In the genomic region with DNA sequence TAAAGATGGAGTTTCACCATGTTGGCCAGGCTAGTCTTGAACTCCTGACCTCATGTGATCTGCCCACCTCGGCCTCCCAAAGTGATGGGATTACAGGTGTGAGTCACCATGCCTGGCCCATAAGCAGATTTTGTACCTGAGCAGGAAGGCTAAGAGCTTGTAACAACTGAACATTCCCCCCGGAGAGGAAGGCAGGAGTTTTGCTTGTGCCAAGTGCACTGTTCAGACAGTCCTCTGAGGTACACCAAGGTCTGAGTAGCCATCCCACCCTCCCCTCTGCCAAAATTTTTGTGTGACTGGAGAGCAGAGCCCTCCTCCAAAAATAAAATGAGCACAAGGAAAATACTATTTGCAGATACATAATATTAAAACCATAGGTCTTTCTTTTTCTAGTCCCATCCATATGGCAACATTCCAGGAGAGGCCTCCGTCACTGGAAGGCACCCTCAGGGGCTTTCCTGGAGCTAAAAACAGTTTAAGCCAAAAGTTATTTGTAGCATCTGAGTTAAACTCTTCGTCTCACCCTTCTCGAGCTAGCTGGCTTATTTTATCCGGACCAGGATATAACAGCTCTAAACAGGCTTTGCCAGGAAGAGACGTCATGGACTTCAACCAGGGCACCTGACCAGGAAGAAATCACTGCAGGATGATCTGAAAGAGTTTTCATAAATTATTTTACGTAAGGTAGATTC, we compare ENCODE assay signal across 12 cellular contexts. TPM values are rescaled to one million over a fixed set of nuclear protein-coding genes. Genes with fewer than 3 reads are reported as not detected.
A peak's percentile ranks its signal among the peaks of the same experiment; 100 is the strongest.
DNase-seq lines count a peak whose midpoint lies in the region; ATAC-seq, FAIRE-seq and TF ChIP-seq lines count a peak whose summit lies in the region.
"Had no signal": no experiment of that assay in that cellular context is flagged by ENCODE, and none has a peak within 500 bp of the region (broad histone marks: within the 10 kb centered on the region; RNA-seq: fewer than 3 reads in every experiment).

No MANE protein-coding gene starts in this region.

- H3K4me1 ChIP-seq in SJCRH30 (peaks cover 37% of the 10 kb centered on the region), endothelial cell of umbilical vein (ENCODE audit: control insufficient read depth, extremely low read depth, insufficient read depth, low read length) (peaks cover 52% of the 10 kb centered on the region), muscle layer of duodenum (ENCODE audit: control insufficient read depth in 1 of 2, insufficient read depth in 2 of 2, low read length in 2 of 2) (peaks cover 11 to 22% of the 10 kb centered on the region in 2 donors), transverse colon (peaks cover 19 to 50% (median 36%) of the 10 kb centered on the region in 4 donors), GM23338 (ENCODE audit: insufficient read depth) (peaks cover 8% of the 10 kb centered on the region)

- no peak overlapping the region for H3K4me3 Mint-ChIP-seq in GM23338

- H3K4me2 ChIP-seq in endothelial cell of umbilical vein (ENCODE audit: insufficient read depth, low read length) (no peak overlapping the region), GM23338 (no peak overlapping the region)

- no TSS peak for BruUV-seq in endothelial cell of umbilical vein (replicated peaks; lab: Mats Ljungman, UMichigan)

- no peaks in the 10 kb centered on the region for H3K36me3 Mint-ChIP-seq in GM23338 (ENCODE audit: low read depth)

- CTCF ChIA-PET in endothelial cell of umbilical vein (lab: Charles Lee), result interaction anchor here (0.8 to 2.6 kb wide), 3 partner anchors 8 to 23 kb away, joined by 3 to 8 read pairs (median 6); no protein-coding TSS in a partner anchor

- peak; percentile 56 for FAIRE-seq in endothelial cell of umbilical vein (lab: Jason Lieb, UNC)

- H3K9me3 Mint-ChIP-seq in GM23338, result no peaks in the 10 kb centered on the region
- H3K9me3 Mint-ChIP-seq: activated T-helper 2 cell treated with anti-CD3 and anti-CD28 coated beads, Interferon-gamma antibody, Interleukin-2, Interleukin-4, amounts not matched to agents 10 μg/mL and 5 μg/mL and 100 μg/mL, durations not matched to agents 14 hours and 24 hours and 36 hours had no signal

- no peak overlapping the region for H3K9ac ChIP-seq in endothelial cell of umbilical vein (replicated peaks; ENCODE audit: extremely low read depth, insufficient read depth, low read length)

- POLR2A ChIA-PET in endothelial cell of umbilical vein (lab: Charles Lee), result no interaction called here

- H3K4me3 ChIP-seq in SJCRH30, result no peak overlapping the region
- no peak overlapping the region for H3K4me3 ChIP-seq in endothelial cell of umbilical vein (replicated peaks in 1 of 3; ENCODE audit: insufficient read depth in 1 of 3, low read depth in 1 of 3, low read length in 3 of 3)
- no peak overlapping the region for H3K4me3 ChIP-seq in muscle layer of duodenum (ENCODE audit: low read depth in 1 of 2, low read length in 2 of 2)
- H3K4me3 ChIP-seq in transverse colon, result no peak overlapping the region
- H3K4me3 ChIP-seq in GM23338, result no peak overlapping the region
- H3K4me3 ChIP-seq: dorsolateral prefrontal cortex had no signal

- H3K79me2 ChIP-seq in endothelial cell of umbilical vein (ENCODE audit: control insufficient read depth, insufficient read depth, low read length) (peaks cover 70% of the 10 kb centered on the region), GM23338 (replicated peaks; ENCODE audit: insufficient read depth) (no peaks in the 10 kb centered on the region)

- dilution Hi-C loops in endothelial cell of umbilical vein (cut with MboI; ENCODE audit: extremely low pct_ligation_motif_present, low sequenced_read_pairs), result no loop called here

- H3K4me1 Mint-ChIP-seq in GM23338, result peaks cover 15% of the 10 kb centered on the region

- H4K20me1 ChIP-seq in endothelial cell of umbilical vein (replicated peaks; ENCODE audit: control insufficient read depth, extremely low read depth, insufficient read depth, low read length) (no peaks in the 10 kb centered on the region), GM23338 (replicated peaks; ENCODE audit: insufficient read depth) (no peaks in the 10 kb centered on the region)

- no peak for TF ChIP-seq CTCF in endothelial cell of umbilical vein (IDR thresholded peaks at IDR 0.05; ENCODE audit: extremely low read depth in 1 of 2, insufficient read depth in 1 of 2, low read depth in 1 of 2, low read length in 2 of 2)
- TF ChIP-seq CTCF in transverse colon (IDR thresholded peaks at IDR 0.05), result no peak
- no peak for TF ChIP-seq CTCF in GM23338 (conservative IDR thresholded peaks at IDR 0.05; ENCODE audit: low read depth in 2 of 2)

- peaks cover 3% of the 10 kb centered on the region for H3K27me3 Mint-ChIP-seq in GM23338 (ENCODE audit: insufficient read depth, low read depth, poor library complexity)

- no peak for TF ChIP-seq EP300 in transverse colon (IDR thresholded peaks at IDR 0.05; ENCODE audit: low read depth)

- ATAC-seq in GM23338 (no peak), GM19452 (IDR thresholded peaks at IDR 0.05; ENCODE audit: unreplicated experiment) (no peak), HG02981 (IDR thresholded peaks at IDR 0.05; ENCODE audit: unreplicated experiment) (no peak)
- ATAC-seq: PC-3 had no signal

- in situ Hi-C loops in transverse colon (cut with MboI; ENCODE audit: low pct_ligation_motif_present in 1 of 4, low pct_unique_long_range_greater_than_20kb in 1 of 4, low sequenced_read_pairs in 3 of 4), result no loop called here

- TF ChIP-seq POLR2A in endothelial cell of umbilical vein (IDR thresholded peaks at IDR 0.05; ENCODE audit: low read depth, low read length) (no peak), transverse colon (IDR thresholded peaks at IDR 0.05) (peak; percentile 17)

- H3K9me1 ChIP-seq in endothelial cell of umbilical vein (replicated peaks; ENCODE audit: control insufficient read depth, extremely low read depth, insufficient read depth, low read length), result no peaks in the 10 kb centered on the region

- H2AFZ ChIP-seq in endothelial cell of umbilical vein (ENCODE audit: low read depth, low read length), result no peak overlapping the region
- H2AFZ ChIP-seq in GM23338, result no peak overlapping the region

- WGBS in transverse colon (ENCODE audit: low coverage in 1 of 2), 2 donors, result 46 to 49% methylated on average over 2 to 8 of the region's 8 CpGs

- DNase-seq in SJCRH30 (no peak), endothelial cell of umbilical vein (ENCODE audit: low read depth, low spot score) (no peak), transverse colon (peak; percentile 45), midbrain (lab: John Stamatoyannopoulos, UW) (no peak), GM23338 (ENCODE audit: low spot score) (no peak)
- DNase-seq: dorsolateral prefrontal cortex, NCI-H2081 treated with DMSO at 0.1 percent for 48 hours, PC-3 had no signal

- H3K36me3 ChIP-seq in SJCRH30 (peaks cover 45% of the 10 kb centered on the region), endothelial cell of umbilical vein (ENCODE audit: control insufficient read depth in 2 of 2, extremely low read depth in 1 of 2, insufficient read depth in 2 of 2, low read length in 2 of 2) (peaks cover 7 to 9% of the 10 kb centered on the region in 2 experiments), muscle layer of duodenum (ENCODE audit: control insufficient read depth in 1 of 2, insufficient read depth in 2 of 2, low read length in 2 of 2) (peaks cover 0 to 6% of the 10 kb centered on the region in 2 donors), transverse colon (peaks cover 0 to 5% (median 0%) of the 10 kb centered on the region in 4 donors), GM23338 (ENCODE audit: insufficient read depth) (no peaks in the 10 kb centered on the region)

- H3K9me3 ChIP-seq in SJCRH30 (replicated peaks) (no peaks in the 10 kb centered on the region), endothelial cell of umbilical vein (replicated peaks; ENCODE audit: control insufficient read depth, insufficient read depth, low read length) (no peaks in the 10 kb centered on the region), muscle layer of duodenum (ENCODE audit: control insufficient read depth in 1 of 2, low read length in 2 of 2) (no peaks in the 10 kb centered on the region), transverse colon (no peaks in the 10 kb centered on the region)

- no peaks in the 10 kb centered on the region for H3K9me2 ChIP-seq in GM23338 (ENCODE audit: insufficient read depth)

- H3F3A ChIP-seq in GM23338 (replicated peaks; ENCODE audit: low read depth), result no peaks in the 10 kb centered on the region

- intact Hi-C loops in endothelial cell of umbilical vein (cut with micrococcal nuclease) (no loop called here), transverse colon (cut with DNase I; ENCODE audit: low total_unique reads) (no loop called here)

- H3K27ac Mint-ChIP-seq in GM23338, result no peak overlapping the region
- H3K27ac Mint-ChIP-seq: activated T-helper 2 cell treated with anti-CD3 and anti-CD28 coated beads, Interferon-gamma antibody, Interleukin-2, Interleukin-4, amounts not matched to agents 10 μg/mL and 5 μg/mL and 100 μg/mL, durations not matched to agents 14 hours and 24 hours and 36 hours had no signal

- H3K27me3 ChIP-seq in SJCRH30, result no peaks in the 10 kb centered on the region
- H3K27me3 ChIP-seq in endothelial cell of umbilical vein (ENCODE audit: control insufficient read depth in 2 of 2, insufficient read depth in 2 of 2, low read length in 2 of 2), result no peaks in the 10 kb centered on the region
- no peaks in the 10 kb centered on the region for H3K27me3 ChIP-seq in muscle layer of duodenum (ENCODE audit: low read depth, low read length)
- H3K27me3 ChIP-seq in transverse colon, result no peaks in the 10 kb centered on the region
- no peaks in the 10 kb centered on the region for H3K27me3 ChIP-seq in GM23338 (ENCODE audit: insufficient read depth)
- H3K27me3 ChIP-seq: dorsolateral prefrontal cortex had no signal

- H3K27ac ChIP-seq in SJCRH30 (peak overlapping the region; percentile 75; the same call in 1 of the 2 replicates), endothelial cell of umbilical vein (ENCODE audit: insufficient read depth, low read depth, low read length) (no peak overlapping the region), muscle layer of duodenum (ENCODE audit: low read length) (peak overlapping the region; percentile 74), transverse colon (peak overlapping the region; percentile 75 to 83 (median 77)), GM23338 (ENCODE audit: low read depth) (no peak overlapping the region)

TF ChIP-seq in GM23338, 12 proteins besides CTCF, POLR2A, EP300 and RAD21 (continues in another document):
- TF ChIP-seq ZNF331 (CRISPR knock-in tag; IDR thresholded peaks at IDR 0.05; ENCODE audit: low read depth), result no peak

RNA-seq across cellular contexts. Expression of a gene that starts 27.2 kb away (rescaled TPM):
- total RNA-seq in SJCRH30 (2014; rRNA removed; shearing (Covaris generic)), result 163 and 172 TPM in 2 replicates
- total RNA-seq in endothelial cell of umbilical vein (316 and 420 TPM in 2 replicates), transverse colon (100 to 1,000 TPM; 193 to 505 (median 387) TPM)
- polyA plus RNA-seq in endothelial cell of umbilical vein (82.0 and 110 TPM in 2 replicates), GM23338 (2016; fragmentation: Nextera tagmentation; extraction: Ambion mirVana) (8.4 and 8.8 TPM in 2 replicates)
- 160 and 168 TPM in 2 replicates for polyA plus RNA-seq in endothelial cell of umbilical vein (2011; cell fraction: cytosol; rRNA removed)
- 332 and 370 TPM in 2 replicates for polyA plus RNA-seq in endothelial cell of umbilical vein (2011; cell fraction: nucleus; rRNA removed)
- polyA plus RNA-seq in endothelial cell of umbilical vein (2012), result 262 and 405 TPM in 2 replicates
- 205 and 211 TPM in 2 replicates for polyA minus RNA-seq in endothelial cell of umbilical vein
- polyA minus RNA-seq in endothelial cell of umbilical vein (2011; cell fraction: cytosol; rRNA and poly(A)+ RNA removed), result 44.4 TPM
- 100 and 114 TPM in 2 replicates for polyA minus RNA-seq in endothelial cell of umbilical vein (2011; cell fraction: nucleus; rRNA and poly(A)+ RNA removed)
- total RNA-seq in GM23338 (2014; rRNA removed; shearing (Covaris generic)), result 17.5 and 17.8 TPM in 2 replicates

Comparison
In these comparisons a context has a peak if more than half of its experiments do, and no peak if none do; other contexts are left out.
1. H3K27ac ChIP-seq: peak in SJCRH30 (single experiment), muscle layer of duodenum (single experiment) and transverse colon (4 of 4); none in endothelial cell of umbilical vein (single experiment) and GM23338 (single experiment).